ENCODE assay signal across 8 cellular contexts in the genomic region with DNA sequence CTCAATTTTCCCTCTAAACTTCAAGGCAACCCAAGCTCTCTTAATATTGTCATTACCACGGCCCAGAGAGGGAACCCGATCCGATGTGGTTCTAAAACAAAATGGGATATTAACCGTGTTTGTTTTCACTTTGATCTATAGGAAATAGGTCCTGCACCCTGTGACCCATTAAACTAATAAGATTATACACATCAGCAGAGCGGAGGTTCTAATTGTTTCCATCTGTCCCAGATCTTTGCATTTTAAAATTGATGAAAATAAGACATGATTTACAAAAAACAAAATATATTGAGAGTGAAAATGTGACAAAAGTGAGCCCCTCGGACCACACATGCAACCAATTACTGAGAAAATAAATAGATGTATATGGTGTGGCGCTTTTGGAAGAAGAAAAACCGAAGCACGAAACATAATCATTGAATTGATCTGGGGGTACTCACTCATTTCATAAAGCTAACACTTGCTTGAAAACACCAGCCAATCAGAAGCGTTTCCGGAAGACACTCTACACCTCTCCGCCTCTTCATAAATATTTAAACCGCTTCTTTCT.
DNase-seq lines count a peak whose midpoint lies in the region; ATAC-seq, FAIRE-seq and TF ChIP-seq lines count a peak whose summit lies in the region.

No MANE protein-coding gene starts in this region.

- no peak overlapping the region for H3K27ac ChIP-seq in small intestine (ENCODE audit: low read depth in 1 of 2, low read length in 1 of 2)
- no peak overlapping the region for H3K27ac ChIP-seq in HepG2 (ENCODE audit: extremely low read length, insufficient read depth, low read length)
- H3K27ac ChIP-seq in stomach: no peak overlapping the region

- POLR2A ChIA-PET in HepG2 (lab: Yijun Ruan, JAX): no interaction called here

- H3K4me1 ChIP-seq in small intestine (ENCODE audit: control insufficient read depth in 2 of 2, insufficient read depth in 1 of 2, low read depth in 1 of 2, low read length in 1 of 2): peaks cover 0 to 3% of the 10 kb centered on the region in 2 donors
- H3K4me1 ChIP-seq in HepG2 (ENCODE audit: insufficient read depth, low read length): peaks cover 16% of the 10 kb centered on the region
- H3K4me1 ChIP-seq in stomach: peaks cover 0 to 34% (median 21%) of the 10 kb centered on the region in 4 donors

- H3K36me3 Mint-ChIP-seq in activated T-cell treated with anti-CD3 and anti-CD28 coated beads, Interleukin-2, amount 50 U/mL, for 24 hours (ENCODE audit: low read depth): no peaks in the 10 kb centered on the region

- H3K4me1 Mint-ChIP-seq in activated T-cell treated with anti-CD3 and anti-CD28 coated beads, Interleukin-2, amount 50 U/mL, for 24 hours (ENCODE audit: low read depth): peaks cover 25% of the 10 kb centered on the region
- peaks cover 15% of the 10 kb centered on the region for H3K4me1 Mint-ChIP-seq in stimulated activated naive CD8-positive, alpha-beta T cell treated with anti-CD3 and anti-CD28 coated beads, Interleukin-15, amount 100 ng/mL, for 72 hours

- no peaks in the 10 kb centered on the region for H3K79me2 ChIP-seq in HepG2 (ENCODE audit: insufficient read depth, low read length)

- CTCF ChIA-PET in HepG2 (lab: Yijun Ruan, JAX; ENCODE audit: low intra/inter-chr PET ratio, low total read pairs): no interaction called here

- TF ChIP-seq CTCF in epithelial cell of esophagus (IDR thresholded peaks at IDR 0.05; ENCODE audit: insufficient read depth, low read depth, low read length, missing control alignments): no peak
- no peak for TF ChIP-seq CTCF in HepG2 (CRISPR knock-in tag; IDR thresholded peaks at IDR 0.05)
- TF ChIP-seq CTCF in stomach (IDR thresholded peaks at IDR 0.05): no peak

- no peaks in the 10 kb centered on the region for H4K20me1 ChIP-seq in HepG2 (ENCODE audit: insufficient read depth, low read length)

- BruUV-seq in HepG2 (replicated peaks; lab: Mats Ljungman, UMichigan): no TSS peak

- ATAC-seq in stimulated activated naive CD8-positive, alpha-beta T cell treated with anti-CD3 and anti-CD28 coated beads, Interleukin-15, amount 100 ng/mL, for 72 hours: no peak
- no peak for ATAC-seq in HepG2

- no peak for TF ChIP-seq RAD21 in HepG2 (CRISPR knock-in tag; IDR thresholded peaks at IDR 0.05)

- intact Hi-C loops in HepG2 (cut with micrococcal nuclease; ENCODE audit: unreplicated experiment): no loop called here
- intact Hi-C loops in stomach (cut with DNase I; ENCODE audit: low total_unique reads): no loop called here

- H3K27me3 Mint-ChIP-seq in activated T-cell treated with anti-CD3 and anti-CD28 coated beads, Interleukin-2, amount 50 U/mL, for 24 hours: peaks cover 20% of the 10 kb centered on the region
- peaks cover 25% of the 10 kb centered on the region for H3K27me3 Mint-ChIP-seq in stimulated activated naive CD8-positive, alpha-beta T cell treated with anti-CD3 and anti-CD28 coated beads, Interleukin-15, amount 100 ng/mL, for 72 hours

- H3K4me2 ChIP-seq in HepG2 (ENCODE audit: low read depth, low read length): no peak overlapping the region

- TF ChIP-seq POLR2A in Raji (IDR thresholded peaks at IDR 0.05; ENCODE audit: insufficient read depth, low read depth, low read length) (peak; percentile 56), HepG2 (IDR thresholded peaks at IDR 0.05; ENCODE audit: insufficient read depth in 1 of 2, low read depth in 2 of 2, low read length in 2 of 2) (no peak), stomach (IDR thresholded peaks at IDR 0.05) (no peak)

- no peak overlapping the region for H3K9ac ChIP-seq in HepG2 (ENCODE audit: insufficient read depth, low read depth, low read length)

- WGBS in small intestine, 3 donors: 2 to 5% (median 4%) methylated on average over 13 of the region's 13 CpGs
- WGBS in HepG2 (ENCODE audit: low lambda C conversion rate): 11% methylated on average over 13 of the region's 13 CpGs
- WGBS in stomach, 5 donors: 7 to 13% (median 11%) methylated on average over 13 of the region's 13 CpGs

- H3K27ac Mint-ChIP-seq in activated T-cell treated with anti-CD3 and anti-CD28 coated beads, Interleukin-2, amount 50 U/mL, for 24 hours: peak overlapping the region; percentile 82
- peak overlapping the region in 1 of 2 donors; percentile 17 for H3K27ac Mint-ChIP-seq in stimulated activated naive CD8-positive, alpha-beta T cell treated with anti-CD3 and anti-CD28 coated beads, Interleukin-15, amount 100 ng/mL, for 72 hours

- no peaks in the 10 kb centered on the region for H3K36me3 ChIP-seq in small intestine (ENCODE audit: control insufficient read depth in 2 of 2, insufficient read depth in 2 of 2, low read length in 2 of 2)
- H3K36me3 ChIP-seq in HepG2 (replicated peaks in 1 of 2; ENCODE audit: control insufficient read depth in 1 of 2, insufficient read depth in 2 of 2, low read length in 2 of 2): no peaks in the 10 kb centered on the region
- H3K36me3 ChIP-seq in stomach: no peaks in the 10 kb centered on the region

- no peak for TF ChIP-seq EP300 in HepG2 (IDR thresholded peaks at IDR 0.05; ENCODE audit: low read depth in 2 of 2, low read length in 2 of 2)
- no peak for TF ChIP-seq EP300 in HepG2 (CRISPR knock-in tag; IDR thresholded peaks at IDR 0.05; ENCODE audit: borderline replicate concordance)
- no peak for TF ChIP-seq EP300 in stomach (IDR thresholded peaks at IDR 0.05)

- no peak for DNase-seq in activated T-cell treated with anti-CD3 and anti-CD28 coated beads, Interleukin-2, amount 50 U/mL, for 24 hours
- no peak for DNase-seq in activated T-cell treated with anti-CD3 and anti-CD28 coated beads, Interleukin-2, amount 50 U/mL, for 48 hours
- DNase-seq in epithelial cell of esophagus (ENCODE audit: low read depth) (no peak), small intestine (no peak), HepG2 (ENCODE audit: low spot score) (no peak), stomach (no peak)
- DNase-seq in stimulated activated naive CD8-positive, alpha-beta T cell treated with anti-CD3 and anti-CD28 coated beads, Interleukin-15, amount 100 ng/mL, for 72 hours: no peak

- H2AFZ ChIP-seq in HepG2 (ENCODE audit: low read length): no peak overlapping the region

- H3K4me3 ChIP-seq in epithelial cell of esophagus (ENCODE audit: low read length) (peak overlapping the region; percentile 34), small intestine (ENCODE audit: low read depth in 1 of 2, low read length in 2 of 2) (peak overlapping the region in 1 of 2 donors; percentile 34), HepG2 (replicated peaks in 1 of 3; ENCODE audit: insufficient read depth in 1 of 3, low read depth in 2 of 3, low read length in 3 of 3) (no peak overlapping the region), stomach (peak overlapping the region in 1 of 4 donors; percentile 37)

- H3K9me3 Mint-ChIP-seq in activated T-cell treated with anti-CD3 and anti-CD28 coated beads, Interleukin-2, amount 50 U/mL, for 24 hours: peaks cover 15% of the 10 kb centered on the region
- peaks cover 0 to 7% of the 10 kb centered on the region in 2 donors for H3K9me3 Mint-ChIP-seq in stimulated activated naive CD8-positive, alpha-beta T cell treated with anti-CD3 and anti-CD28 coated beads, Interleukin-15, amount 100 ng/mL, for 72 hours

- H3K27me3 ChIP-seq in small intestine (ENCODE audit: control insufficient read depth in 2 of 2, insufficient read depth in 2 of 2, low read length in 2 of 2) (peaks cover 8 to 48% of the 10 kb centered on the region in 2 donors), HepG2 (ENCODE audit: control insufficient read depth in 1 of 2, insufficient read depth in 2 of 2, low read length in 2 of 2) (peaks cover 3 to 57% of the 10 kb centered on the region in 2 experiments; a peak in 4 of 5 replicates), stomach (peaks cover 44 to 100% (median 98%) of the 10 kb centered on the region in 3 donors)

- H3K9me3 ChIP-seq in small intestine (ENCODE audit: control insufficient read depth, low read depth) (no peaks in the 10 kb centered on the region), HepG2 (ENCODE audit: low read length) (no peaks in the 10 kb centered on the region), stomach (peaks cover 6 to 59% (median 43%) of the 10 kb centered on the region in 4 donors)

- in situ Hi-C loops in HepG2 (cut with HindIII; ENCODE audit: extremely low pct_ligation_motif_present, low pct_unique_long_range_greater_than_20kb): no loop called here

- FAIRE-seq in small intestine (lab: Jason Lieb, UNC): no peak
- no peak for FAIRE-seq in HepG2 (lab: Jason Lieb, UNC)

- H3K4me3 Mint-ChIP-seq in activated T-cell treated with anti-CD3 and anti-CD28 coated beads, Interleukin-2, amount 50 U/mL, for 24 hours: peak overlapping the region; percentile 63
- H3K4me3 Mint-ChIP-seq in stimulated activated naive CD8-positive, alpha-beta T cell treated with anti-CD3 and anti-CD28 coated beads, Interleukin-15, amount 100 ng/mL, for 72 hours: peak overlapping the region; percentile 85 to 95

TF ChIP-seq in HepG2, 621 proteins besides CTCF, POLR2A, EP300 and RAD21 (continues in another document):
- TF ChIP-seq CENPT (CRISPR knock-in tag; IDR thresholded peaks at IDR 0.05; ENCODE audit: low read depth) (no peak), ZNF724P (CRISPR knock-in tag; IDR thresholded peaks at IDR 0.05; ENCODE audit: borderline replicate concordance) (no peak), REL (CRISPR knock-in tag; conservative IDR thresholded peaks at IDR 0.05) (no peak), KDM5B (CRISPR knock-in tag; IDR thresholded peaks at IDR 0.05; ENCODE audit: borderline replicate concordance) (no peak), ZNF567 (CRISPR knock-in tag; IDR thresholded peaks at IDR 0.05; ENCODE audit: borderline replicate concordance) (no peak), CBX1 (IDR thresholded peaks at IDR 0.05; ENCODE audit: low read depth) (no peak)
- TF ChIP-seq, protein P1, sequence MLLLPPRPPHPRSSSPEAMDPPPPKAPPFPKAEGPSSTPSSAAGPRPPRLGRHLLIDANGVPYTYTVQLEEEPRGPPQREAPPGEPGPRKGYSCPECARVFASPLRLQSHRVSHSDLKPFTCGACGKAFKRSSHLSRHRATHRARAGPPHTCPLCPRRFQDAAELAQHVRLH (CRISPR knock-in tag; IDR thresholded peaks at IDR 0.05; ENCODE audit: borderline replicate concordance, low read depth): no peak
